Comparison of ENCODE assay signal across 8 cellular contexts in genomic region chr19:15195381-15195964, GRCh38. TPM values are rescaled to one million over a fixed set of nuclear protein-coding genes. Genes with fewer than 3 reads are reported as not detected.
DNase-seq lines count a peak whose midpoint lies in the region; ATAC-seq, FAIRE-seq and TF ChIP-seq lines count a peak whose summit lies in the region.

No MANE protein-coding gene starts in this region.

- no peaks in the 10 kb centered on the region for H3K27me3 ChIP-seq in pancreas
- H3K27me3 ChIP-seq in CD4-positive, alpha-beta memory T cell (ENCODE audit: insufficient read depth, low read length) = peaks cover 33% of the 10 kb centered on the region

- TF ChIP-seq CTCF in RWPE1 (conservative IDR thresholded peaks at IDR 0.05; ENCODE audit: low read depth) (no peak; the same call in 1 of the 2 replicates), pancreas (IDR thresholded peaks at IDR 0.05) (no peak)

- peaks cover 0 to 4% (median 0%) of the 10 kb centered on the region in 8 donors for H3K9me3 Mint-ChIP-seq in CD4-positive, alpha-beta memory T cell

- no peaks in the 10 kb centered on the region for H3K4me1 ChIP-seq in pancreas
- no peaks in the 10 kb centered on the region for H3K4me1 ChIP-seq in CD4-positive, alpha-beta memory T cell (ENCODE audit: insufficient read depth, low read length)

- CTCF ChIA-PET in RWPE1 (lab: Yijun Ruan, JAX) = interaction anchor here (0.5 to 2.7 kb wide), 12 partner anchors 17 to 766 kb away, joined by 3 to 19 read pairs (median 4); partner anchors contain the start of gene AKAP8
- CTCF ChIA-PET in CD4-positive, alpha-beta memory T cell (lab: Charles Lee; ENCODE audit: partially characterized antibody) = interaction anchor here (0.6 kb wide), 1 partner anchor 8 kb away, joined by 3 read pairs; no protein-coding TSS in a partner anchor

- POLR2A ChIA-PET in RWPE1 (lab: Yijun Ruan, JAX; ENCODE audit: low non-redundant PET) = interaction anchor here (0.5 kb wide), 1 partner anchor 185 kb away, joined by 3 read pairs; no protein-coding TSS in a partner anchor
- POLR2A ChIA-PET in CD4-positive, alpha-beta memory T cell (lab: Charles Lee; ENCODE audit: partially characterized antibody) = no interaction called here

- intact Hi-C loops in pancreas (cut with DNase I) = no loop called here
- intact Hi-C loops in CD4-positive, alpha-beta memory T cell (cut with micrococcal nuclease) = no loop called here

- no peaks in the 10 kb centered on the region for H3K36me3 Mint-ChIP-seq in CD4-positive, alpha-beta memory T cell

- peaks cover 48 to 52% of the 10 kb centered on the region in 2 donors for H3K27me3 Mint-ChIP-seq in CD4-positive, alpha-beta memory T cell

- H3K4me1 Mint-ChIP-seq in CD4-positive, alpha-beta memory T cell = peaks cover 5 to 30% (median 21%) of the 10 kb centered on the region in 4 donors

- H3K4me3 ChIP-seq in pancreas = peak overlapping the region; percentile 10 to 53 (median 36)
- H3K4me3 ChIP-seq in CD4-positive, alpha-beta memory T cell (ENCODE audit: low read length in 2 of 2) = no peak overlapping the region

- H3K4me3 Mint-ChIP-seq in CD4-positive, alpha-beta memory T cell = no peak overlapping the region

- H3K9me3 ChIP-seq in pancreas = no peaks in the 10 kb centered on the region
- H3K9me3 ChIP-seq in CD4-positive, alpha-beta memory T cell (ENCODE audit: control insufficient read depth in 1 of 2, low read length in 2 of 2) = no peaks in the 10 kb centered on the region

- H3K27ac ChIP-seq in RWPE1 (peak overlapping the region; percentile 54), pancreas (peak overlapping the region; percentile 51 to 79 (median 70))
- no peak overlapping the region for H3K27ac ChIP-seq in CD4-positive, alpha-beta memory T cell (ENCODE audit: low read depth, low read length)

- no peak overlapping the region for H3K27ac Mint-ChIP-seq in CD4-positive, alpha-beta memory T cell

- peaks cover 0 to 6% (median 0%) of the 10 kb centered on the region in 3 donors for H3K36me3 ChIP-seq in pancreas
- no peaks in the 10 kb centered on the region for H3K36me3 ChIP-seq in CD4-positive, alpha-beta memory T cell (ENCODE audit: insufficient read depth, low read length)

- 0 to 1% methylated on average over 34 to 61 of the region's 61 CpGs for WGBS in pancreas, 2 donors

- peak; percentile 24 for DNase-seq in stimulated activated CD4-positive, alpha-beta T cell treated with anti-CD3 and anti-CD28 coated beads, Interleukin-15, amount 100 ng/mL, for 24 hours
- DNase-seq in stimulated activated CD4-positive, alpha-beta T cell treated with anti-CD3 and anti-CD28 coated beads, Interleukin-2, amount 100 ng/mL, for 48 hours = no peak
- DNase-seq in RWPE1 (ENCODE audit: low spot score) = peak; percentile 89
- DNase-seq in fibroblast of peridontal ligament (ENCODE audit: extremely low read depth) = peak; percentile 52
- peak; percentile 56 to 86 (median 74) for DNase-seq in pancreas
- DNase-seq in CD4-positive, alpha-beta memory T cell = no peak

- peak; percentile 57 to 71 (median 66) for ATAC-seq in pancreas
- no peak for ATAC-seq in GM21423 (IDR thresholded peaks at IDR 0.05; ENCODE audit: unreplicated experiment)
- no peak for ATAC-seq in HG03108 (IDR thresholded peaks at IDR 0.05; ENCODE audit: unreplicated experiment)

- FAIRE-seq in pancreas (lab: Jason Lieb, UNC) = no peak

RNA-seq across cellular contexts. Expression of gene NOTCH3, which starts 5.3 kb away (rescaled TPM):
- 10 to 100 TPM in 5 of 6 donors, 1 to 10 TPM in 1; 8.4 to 29.4 (median 13.4) TPM for total RNA-seq in pancreas
- 1 to 10 TPM; 7.3 to 8.0 TPM for polyA plus RNA-seq in pancreas
- under 1 TPM; 0.14 to 0.23 TPM for total RNA-seq in CD4-positive, alpha-beta memory T cell
- polyA plus RNA-seq in CD4-positive, alpha-beta memory T cell = not detected

RNA-seq across cellular contexts. Expression of gene EPHX3, which starts 36.8 kb away (rescaled TPM):
- total RNA-seq in pancreas = under 1 TPM in 4 of 6 donors, not detected in 2; 0.09 to 0.59 (median 0.17) TPM
- polyA plus RNA-seq in pancreas = under 1 TPM in 1 of 2 donors, not detected in 1; 0.16 TPM
- total RNA-seq in CD4-positive, alpha-beta memory T cell = under 1 TPM in 1 of 2 experiments, not detected in 1; 0.29 TPM
- polyA plus RNA-seq in CD4-positive, alpha-beta memory T cell = not detected

Comparison
In these comparisons a context has a peak if more than half of its experiments do, and no peak if none do; other contexts are left out.
1. DNase-seq: peak in stimulated activated CD4-positive, alpha-beta T cell treated with anti-CD3 and anti-CD28 coated beads, Interleukin-15, amount 100 ng/mL, for 24 hours (single experiment), RWPE1 (single experiment), fibroblast of peridontal ligament (single experiment) and pancreas (6 of 6); none in stimulated activated CD4-positive, alpha-beta T cell treated with anti-CD3 and anti-CD28 coated beads, Interleukin-2, amount 100 ng/mL, for 48 hours (0 of 2) and CD4-positive, alpha-beta memory T cell (0 of 5).
2. ATAC-seq: peak in pancreas (4 of 4); none in GM21423 (single experiment) and HG03108 (single experiment).
3. H3K4me3 ChIP-seq: peak in pancreas (4 of 4); none in CD4-positive, alpha-beta memory T cell (0 of 2).
4. RNA of gene NOTCH3, which starts 5.3 kb away (total RNA-seq): 8.4 to 29.4 TPM in pancreas; 0.14 to 0.23 TPM in CD4-positive, alpha-beta memory T cell; every median in the first group is over 4 times any median in the second.